ENCODE assay signal across 8 cellular contexts in the genomic region with DNA sequence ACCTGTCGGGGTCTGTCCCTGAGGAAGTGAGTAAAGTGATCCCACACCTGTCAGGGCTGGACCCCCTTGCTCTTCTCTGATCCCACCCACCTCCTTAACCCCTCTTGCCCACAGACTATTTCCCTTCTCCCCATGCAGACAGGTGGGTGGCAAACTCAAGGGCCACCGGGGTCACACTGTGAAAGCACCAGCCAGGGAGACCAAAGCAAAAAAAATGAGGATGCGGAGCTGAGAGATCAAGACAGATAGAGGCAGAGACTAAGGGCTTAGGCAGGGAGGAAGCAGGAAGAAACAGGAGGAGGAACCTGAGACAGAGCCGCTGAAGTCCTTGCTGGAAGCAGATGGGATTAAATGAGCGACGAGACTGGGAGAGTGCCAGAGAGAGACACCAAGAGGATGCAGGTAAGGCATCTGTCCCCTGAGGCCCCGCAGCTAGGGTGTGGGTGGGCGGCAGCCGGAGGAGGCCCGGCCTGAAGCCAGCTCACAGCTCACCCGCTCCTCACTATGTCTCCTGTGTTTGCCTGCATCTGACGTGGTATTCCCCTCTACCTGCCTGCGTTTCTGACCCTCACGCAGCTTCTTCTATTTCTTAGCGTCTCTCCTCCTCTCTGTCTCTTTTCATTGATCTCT. TPM values are rescaled to one million over a fixed set of nuclear protein-coding genes. Genes with fewer than 3 reads are reported as not detected.
A peak's percentile ranks its signal among the peaks of the same experiment; 100 is the strongest.
DNase-seq lines count a peak whose midpoint lies in the region; ATAC-seq and TF ChIP-seq lines count a peak whose summit lies in the region.

No MANE protein-coding gene starts in this region.

- TF ChIP-seq CTCF in fibroblast of the aortic adventitia (IDR thresholded peaks at IDR 0.05; ENCODE audit: insufficient read depth, low read length) = no peak

- peak; percentile 2 for ATAC-seq in GM18867 (IDR thresholded peaks at IDR 0.05; ENCODE audit: unreplicated experiment)
- ATAC-seq in GM18858 (IDR thresholded peaks at IDR 0.05; ENCODE audit: unreplicated experiment) = no peak

- DNase-seq in SJSA1 (ENCODE audit: low read depth in 1 of 2, low spot score in 2 of 2) (no peak), fibroblast of the aortic adventitia (ENCODE audit: low read depth) (no peak), NCI-H2081 treated with DMSO at 0.1 percent for 48 hours (lab: John Stamatoyannopoulos, UW) (no peak), AML-193 (lab: John Stamatoyannopoulos, UW) (no peak), glomerular visceral epithelial cell (ENCODE audit: extremely low spot score) (no peak)
- peak; percentile 26 for DNase-seq in stimulated activated CD4-positive, alpha-beta T cell treated with anti-CD3 and anti-CD28 coated beads, Interleukin-4, amount 100 ng/mL, for 1 hour

- H3K36me3 ChIP-seq in SJSA1 = peaks cover 3% of the 10 kb centered on the region; the same call in 1 of the 2 replicates

- no peaks in the 10 kb centered on the region for H3K9me3 ChIP-seq in SJSA1 (replicated peaks)

- H3K4me3 ChIP-seq in SJSA1 (peak overlapping the region; percentile 48; the same call in 1 of the 2 replicates), fibroblast of the aortic adventitia (ENCODE audit: low read depth, low read length) (peak overlapping the region; percentile 58)

- H3K27me3 ChIP-seq in SJSA1 (replicated peaks) = no peaks in the 10 kb centered on the region

- H3K27ac ChIP-seq in SJSA1 = no peak overlapping the region

- H3K4me1 ChIP-seq in SJSA1 (replicated peaks) = peaks cover 6% of the 10 kb centered on the region

RNA-seq across cellular contexts. Expression of a gene that starts 7.2 kb away (rescaled TPM):
- total RNA-seq in SJSA1 (2014; rRNA removed; shearing (Covaris generic)) = 66.4 and 72.2 TPM in 2 replicates
- 7.0 and 19.4 TPM in 2 replicates for total RNA-seq in fibroblast of the aortic adventitia (ENCODE audit: low replicate concordance)

RNA-seq across cellular contexts. Expression of a gene that starts 7.3 kb away (rescaled TPM):
- 74.5 and 82.7 TPM in 2 replicates for total RNA-seq in SJSA1 (2014; rRNA removed; shearing (Covaris generic))
- 35.4 and 65.5 TPM in 2 replicates for total RNA-seq in fibroblast of the aortic adventitia (ENCODE audit: low replicate concordance)

RNA-seq across cellular contexts. Expression of a gene that starts 21.0 kb away (rescaled TPM):
- total RNA-seq in SJSA1 (2014; rRNA removed; shearing (Covaris generic)) = 22.7 and 32.6 TPM in 2 replicates
- total RNA-seq in fibroblast of the aortic adventitia (ENCODE audit: low replicate concordance) = 5.6 and 12.2 TPM in 2 replicates

RNA-seq across cellular contexts. Expression of a gene that starts 28.4 kb away (rescaled TPM):
- 8.0 and 10.8 TPM in 2 replicates for total RNA-seq in SJSA1 (2014; rRNA removed; shearing (Covaris generic))
- total RNA-seq in fibroblast of the aortic adventitia (ENCODE audit: low replicate concordance) = 2.1 and 5.0 TPM in 2 replicates

RNA-seq across cellular contexts. Expression of a gene that starts 55.0 kb away (rescaled TPM):
- total RNA-seq in SJSA1 (2014; rRNA removed; shearing (Covaris generic)) = 2.7 and 3.2 TPM in 2 replicates
- not detected in 2 replicates for total RNA-seq in fibroblast of the aortic adventitia (ENCODE audit: low replicate concordance)
